In the genomic region with DNA sequence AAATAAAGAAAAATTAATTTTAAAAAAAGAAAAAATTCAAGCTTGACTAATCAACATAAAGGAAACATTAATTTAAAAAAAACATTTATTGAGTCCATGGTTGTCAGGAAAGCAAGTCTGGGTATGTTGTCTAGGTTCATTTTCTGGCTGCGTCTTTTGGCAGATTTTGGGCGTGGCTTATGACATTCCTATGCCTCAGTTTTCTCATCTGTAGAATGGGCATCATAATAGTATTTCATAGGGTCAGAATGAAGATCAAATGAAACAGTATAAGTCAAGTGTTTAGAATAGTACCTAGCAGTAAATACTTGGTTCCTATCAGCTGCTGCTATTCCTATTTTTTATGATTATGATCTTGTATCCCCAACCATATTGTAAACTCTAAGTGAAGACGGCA, we compare ENCODE assay signal across 3 cellular contexts.
A peak's percentile ranks its signal among the peaks of the same experiment; 100 is the strongest.
TF ChIP-seq lines count a peak whose summit lies in the region.

No MANE protein-coding gene starts in this region.

TF ChIP-seq in HepG2, 621 proteins besides CTCF, POLR2A, EP300 and RAD21:
- peak; percentile 92 for TF ChIP-seq ZNF629 (CRISPR knock-in tag; conservative IDR thresholded peaks at IDR 0.05)
- no peak for TF ChIP-seq PRMT3 (CRISPR knock-in tag; IDR thresholded peaks at IDR 0.05; ENCODE audit: borderline replicate concordance, low read depth)
- no peak for TF ChIP-seq ZNF12 (CRISPR knock-in tag; IDR thresholded peaks at IDR 0.05)
- no peak for TF ChIP-seq RELA (CRISPR knock-in tag; IDR thresholded peaks at IDR 0.05)

TF ChIP-seq in WTC11, 78 proteins besides CTCF, POLR2A, EP300 and RAD21:
- TF ChIP-seq ZMAT4 (CRISPR knock-in tag; IDR thresholded peaks at IDR 0.05) (no peak), GTF2I (CRISPR knock-in tag; conservative IDR thresholded peaks at IDR 0.05) (0 out of 2 replicates have a peak, but pooled peaks have one; percentile 36)
TF ChIP-seq in WTC11: peak in this region for 1.

TF ChIP-seq in K562, 482 proteins besides CTCF, POLR2A, EP300 and RAD21:
- TF ChIP-seq ELF4 (CRISPR knock-in tag; IDR thresholded peaks at IDR 0.05): no peak
- no peak for TF ChIP-seq SMARCA5 (IDR thresholded peaks at IDR 0.05)
- peak; percentile 84; the same call in 1 of the 2 replicates for TF ChIP-seq BCOR (IDR thresholded peaks at IDR 0.05)
- no peak for TF ChIP-seq SREBF1 (IDR thresholded peaks at IDR 0.05; ENCODE audit: borderline replicate concordance, low read depth, low read length)
- TF ChIP-seq RBM25 (IDR thresholded peaks at IDR 0.05; ENCODE audit: low read depth, low read length, severe bottlenecking): peak; percentile 96
- peak; percentile 88 for TF ChIP-seq ADNP (tag; IDR thresholded peaks at IDR 0.05)
- no peak for TF ChIP-seq CHCHD3 (CRISPR knock-in tag; IDR thresholded peaks at IDR 0.05)
- TF ChIP-seq, protein P1, sequence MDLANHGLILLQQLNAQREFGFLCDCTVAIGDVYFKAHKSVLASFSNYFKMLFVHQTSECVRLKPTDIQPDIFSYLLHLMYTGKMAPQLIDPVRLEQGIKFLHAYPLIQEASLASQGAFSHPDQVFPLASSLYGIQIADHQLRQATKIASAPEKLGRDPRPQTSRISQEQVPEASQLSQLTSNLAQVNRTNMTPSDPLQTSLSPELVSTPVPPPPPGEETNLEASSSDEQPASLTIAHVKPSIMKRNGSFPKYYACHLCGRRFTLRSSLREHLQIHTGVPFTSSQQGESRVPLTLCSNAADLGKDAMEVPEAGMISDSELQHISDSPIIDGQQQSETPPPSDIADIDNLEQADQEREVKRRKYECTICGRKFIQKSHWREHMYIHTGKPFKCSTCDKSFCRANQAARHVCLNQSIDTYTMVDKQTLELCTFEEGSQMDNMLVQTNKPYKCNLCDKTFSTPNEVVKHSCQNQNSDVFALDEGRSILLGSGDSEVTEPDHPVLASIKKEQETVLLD (IDR thresholded peaks at IDR 0.05): no peak
- TF ChIP-seq, protein P2, sequence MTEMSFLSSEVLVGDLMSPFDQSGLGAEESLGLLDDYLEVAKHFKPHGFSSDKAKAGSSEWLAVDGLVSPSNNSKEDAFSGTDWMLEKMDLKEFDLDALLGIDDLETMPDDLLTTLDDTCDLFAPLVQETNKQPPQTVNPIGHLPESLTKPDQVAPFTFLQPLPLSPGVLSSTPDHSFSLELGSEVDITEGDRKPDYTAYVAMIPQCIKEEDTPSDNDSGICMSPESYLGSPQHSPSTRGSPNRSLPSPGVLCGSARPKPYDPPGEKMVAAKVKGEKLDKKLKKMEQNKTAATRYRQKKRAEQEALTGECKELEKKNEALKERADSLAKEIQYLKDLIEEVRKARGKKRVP (CRISPR knock-in tag; IDR thresholded peaks at IDR 0.05): no peak
- TF ChIP-seq KDM1A (IDR thresholded peaks at IDR 0.05): 0 out of 4 replicates have a peak, but pooled peaks of 1 of the 2 experiments have one; percentile 25
- 0 out of 4 replicates have a peak, but pooled peaks of 1 of the 2 experiments have one; percentile 18 for TF ChIP-seq RCOR1 (IDR thresholded peaks at IDR 0.05; ENCODE audit: borderline replicate concordance in 1 of 2, low read depth in 2 of 2, low read length in 2 of 2)
- TF ChIP-seq NFRKB (IDR thresholded peaks at IDR 0.05; ENCODE audit: low read depth): no peak
